ENCODE assay signal across 31 cellular contexts in genomic region chr11:110734790-110735189, GRCh38. TPM values are rescaled to one million over a fixed set of nuclear protein-coding genes. Genes with fewer than 3 reads are reported as not detected.
"Had no signal": no experiment of that assay in that cellular context is flagged by ENCODE, and none has a peak within 500 bp of the region (broad histone marks: within the 10 kb centered on the region; RNA-seq: fewer than 3 reads in every experiment).

No MANE protein-coding gene starts in this region.

- H3K4me1 ChIP-seq: ascending aorta, breast epithelium, colonic mucosa, esophagus squamous epithelium, gastroesophageal sphincter had no signal

- H3K4me3 ChIP-seq: ascending aorta, breast epithelium, cardiac muscle cell, colonic mucosa, esophagus squamous epithelium, gastroesophageal sphincter had no signal

- H3K27me3 ChIP-seq: ascending aorta, breast epithelium, cardiac muscle cell, colonic mucosa, esophagus squamous epithelium, gastroesophageal sphincter had no signal

- H3K27ac ChIP-seq: ascending aorta, breast epithelium, cardiac muscle cell, colonic mucosa, epithelial cell of prostate, esophagus squamous epithelium, gastroesophageal sphincter had no signal

- H3K4me1 Mint-ChIP-seq: activated CD4-positive, alpha-beta T cell treated with anti-CD3 and anti-CD28 coated beads for 36 hours; activated CD4-positive, alpha-beta T cell treated with anti-CD3 and anti-CD28 coated beads, Interleukin-2, amount 10 ng/mL, durations not matched to agents 24 days and 14 days; activated CD8-positive, alpha-beta memory T cell treated with anti-CD3 and anti-CD28 coated beads, Interleukin-2, amount 10 ng/mL, durations not matched to agents 7 days and 5 days; activated naive CD4-positive, alpha-beta T cell treated with anti-CD3 and anti-CD28 coated beads, Interleukin-2, amount 10 ng/mL, durations not matched to agents 7 days and 5 days; activated naive CD8-positive, alpha-beta T cell treated with anti-CD3 and anti-CD28 coated beads, Interleukin-2, amount 10 ng/mL, durations not matched to agents 7 days and 5 days; T-helper 17 cell had no signal

- H3K36me3 ChIP-seq: ascending aorta, breast epithelium, cardiac muscle cell, colonic mucosa, esophagus squamous epithelium, gastroesophageal sphincter had no signal

- H3K27ac Mint-ChIP-seq: activated CD4-positive, alpha-beta memory T cell treated with anti-CD3 and anti-CD28 coated beads for 36 hours; activated CD4-positive, alpha-beta T cell treated with anti-CD3 and anti-CD28 coated beads for 36 hours; activated CD4-positive, alpha-beta T cell treated with anti-CD3 and anti-CD28 coated beads, Interleukin-2, amount 10 ng/mL, durations not matched to agents 24 days and 14 days; activated CD8-positive, alpha-beta memory T cell treated with anti-CD3 and anti-CD28 coated beads, Interleukin-2, amount 10 ng/mL, durations not matched to agents 7 days and 5 days; activated CD8-positive, alpha-beta T cell treated with anti-CD3 and anti-CD28 coated beads, Interleukin-2, amount 10 ng/mL, durations not matched to agents 7 days and 5 days; activated naive CD4-positive, alpha-beta T cell treated with anti-CD3 and anti-CD28 coated beads, Interleukin-2, amount 10 ng/mL, durations not matched to agents 7 days and 5 days; activated naive CD4-positive, alpha-beta T cell treated with anti-CD3 and anti-CD28 coated beads, Interleukin-2, amount 50 U/mL, for 72 hours; activated naive CD8-positive, alpha-beta T cell treated with anti-CD3 and anti-CD28 coated beads, Interleukin-2, amount 10 ng/mL, durations not matched to agents 7 days and 5 days; activated T-cell treated with anti-CD3 and anti-CD28 coated beads, Interleukin-2, amount 50 U/mL, for 24 hours; activated T-cell treated with anti-CD3 and anti-CD28 coated beads, Interleukin-2, amount 50 U/mL, for 72 hours; brain; T-helper 17 cell; T-helper 2 cell treated with Interferon-gamma antibody and Interleukin-4, amounts not matched to agents 5 μg/mL and 100 μg/mL, for 36 hours had no signal

- H3K4me3 Mint-ChIP-seq: activated CD4-positive, alpha-beta memory T cell treated with anti-CD3 and anti-CD28 coated beads for 36 hours; activated CD4-positive, alpha-beta T cell treated with anti-CD3 and anti-CD28 coated beads for 36 hours; activated CD4-positive, alpha-beta T cell treated with anti-CD3 and anti-CD28 coated beads, Interleukin-2, amount 10 ng/mL, durations not matched to agents 24 days and 14 days; activated CD8-positive, alpha-beta memory T cell treated with anti-CD3 and anti-CD28 coated beads, Interleukin-2, amount 10 ng/mL, durations not matched to agents 7 days and 5 days; activated CD8-positive, alpha-beta T cell treated with anti-CD3 and anti-CD28 coated beads, Interleukin-2, amount 10 ng/mL, durations not matched to agents 7 days and 5 days; activated naive CD4-positive, alpha-beta T cell treated with anti-CD3 and anti-CD28 coated beads, Interleukin-2, amount 10 ng/mL, durations not matched to agents 7 days and 5 days; activated naive CD8-positive, alpha-beta T cell treated with anti-CD3 and anti-CD28 coated beads, Interleukin-2, amount 10 ng/mL, durations not matched to agents 7 days and 5 days; activated T-cell treated with anti-CD3 and anti-CD28 coated beads, Interleukin-2, amount 50 U/mL, for 24 hours; activated T-cell treated with anti-CD3 and anti-CD28 coated beads, Interleukin-2, amount 50 U/mL, for 72 hours; brain; T-helper 17 cell; T-helper 2 cell treated with Interferon-gamma antibody and Interleukin-4, amounts not matched to agents 5 μg/mL and 100 μg/mL, for 36 hours had no signal

- H3K9me3 Mint-ChIP-seq: activated CD4-positive, alpha-beta memory T cell treated with anti-CD3 and anti-CD28 coated beads for 36 hours; activated CD4-positive, alpha-beta T cell treated with anti-CD3 and anti-CD28 coated beads, Interleukin-2, amount 10 ng/mL, durations not matched to agents 24 days and 14 days; activated naive CD4-positive, alpha-beta T cell treated with anti-CD3 and anti-CD28 coated beads, Interleukin-2, amount 10 ng/mL, durations not matched to agents 7 days and 5 days; activated naive CD4-positive, alpha-beta T cell treated with anti-CD3 and anti-CD28 coated beads, Interleukin-2, amount 50 U/mL, for 72 hours; activated naive CD8-positive, alpha-beta T cell treated with anti-CD3 and anti-CD28 coated beads, Interleukin-2, amount 10 ng/mL, durations not matched to agents 7 days and 5 days; activated T-cell treated with anti-CD3 and anti-CD28 coated beads, Interleukin-2, amount 50 U/mL, for 24 hours; activated T-cell treated with anti-CD3 and anti-CD28 coated beads, Interleukin-2, amount 50 U/mL, for 72 hours; brain; T-helper 2 cell treated with Interferon-gamma antibody and Interleukin-4, amounts not matched to agents 5 μg/mL and 100 μg/mL, for 36 hours had no signal

- H3K9me3 ChIP-seq: ascending aorta, breast epithelium, colonic mucosa, esophagus squamous epithelium, gastroesophageal sphincter had no signal

- H3K36me3 Mint-ChIP-seq: activated CD4-positive, alpha-beta memory T cell treated with anti-CD3 and anti-CD28 coated beads for 36 hours; activated CD8-positive, alpha-beta memory T cell treated with anti-CD3 and anti-CD28 coated beads, Interleukin-2, amount 10 ng/mL, durations not matched to agents 7 days and 5 days; activated naive CD4-positive, alpha-beta T cell treated with anti-CD3 and anti-CD28 coated beads, Interleukin-2, amount 10 ng/mL, durations not matched to agents 7 days and 5 days; activated naive CD4-positive, alpha-beta T cell treated with anti-CD3 and anti-CD28 coated beads, Interleukin-2, amount 50 U/mL, for 72 hours; activated naive CD8-positive, alpha-beta T cell treated with anti-CD3 and anti-CD28 coated beads, Interleukin-2, amount 10 ng/mL, durations not matched to agents 7 days and 5 days; brain had no signal

- DNase-seq: activated CD4-positive, alpha-beta memory T cell treated with anti-CD3 and anti-CD28 coated beads for 36 hours; activated CD4-positive, alpha-beta T cell treated with anti-CD3 and anti-CD28 coated beads for 36 hours; activated CD4-positive, alpha-beta T cell treated with anti-CD3 and anti-CD28 coated beads, Interleukin-2, amount 10 ng/mL, durations not matched to agents 24 days and 14 days; activated CD4-positive, CD25-positive, alpha-beta regulatory T cell; activated CD4-positive, CD25-positive, alpha-beta regulatory T cell treated with anti-CD3 and anti-CD28 coated beads, Interleukin-2, amount 50 U/mL, for 72 hours; activated CD8-positive, alpha-beta memory T cell treated with anti-CD3 and anti-CD28 coated beads, Interleukin-2, amount 10 ng/mL, durations not matched to agents 7 days and 5 days; activated CD8-positive, alpha-beta memory T cell treated with anti-CD3 and anti-CD28 coated beads, Interleukin-2, amount 50 U/mL, for 4 hours; activated CD8-positive, alpha-beta T cell treated with anti-CD3 and anti-CD28 coated beads, Interleukin-2, amount 10 ng/mL, durations not matched to agents 7 days and 5 days; activated gamma-delta T cell; activated naive CD4-positive, alpha-beta T cell; activated naive CD4-positive, alpha-beta T cell treated with anti-CD3 and anti-CD28 coated beads, Interleukin-2, amount 10 ng/mL, durations not matched to agents 7 days and 5 days; activated naive CD8-positive, alpha-beta T cell treated with anti-CD3 and anti-CD28 coated beads, Interleukin-2, amount 10 ng/mL, durations not matched to agents 7 days and 5 days; activated T-cell treated with anti-CD3 and anti-CD28 coated beads, Interleukin-2, amount 50 U/mL, for 24 hours; activated T-cell treated with anti-CD3 and anti-CD28 coated beads, Interleukin-2, amount 50 U/mL, for 72 hours; central memory CD4-positive, alpha-beta T cell; cerebellar nuclear complex; colonic mucosa; effector CD8-positive, alpha-beta T cell; esophagus squamous epithelium; foreskin melanocyte; T-helper 1 cell; T-helper 17 cell had no signal

- ATAC-seq: activated CD4-positive, alpha-beta T cell treated with anti-CD3 and anti-CD28 coated beads for 36 hours; activated CD8-positive, alpha-beta memory T cell treated with anti-CD3 and anti-CD28 coated beads, Interleukin-2, amount 10 ng/mL, durations not matched to agents 7 days and 5 days; activated CD8-positive, alpha-beta T cell treated with anti-CD3 and anti-CD28 coated beads, Interleukin-2, amount 10 ng/mL, durations not matched to agents 7 days and 5 days; activated naive CD4-positive, alpha-beta T cell treated with anti-CD3 and anti-CD28 coated beads, Interleukin-2, amount 50 U/mL, for 72 hours; activated T-cell treated with anti-CD3 and anti-CD28 coated beads, Interleukin-2, amount 50 U/mL, for 72 hours; gastroesophageal sphincter; T-helper 17 cell had no signal

RNA-seq across cellular contexts. Expression of gene ARHGAP20, which starts 22.6 kb away (rescaled TPM):
- total RNA-seq: activated CD4-positive, alpha-beta T cell treated with anti-CD3 and anti-CD28 coated beads, Interleukin-2, amount 10 ng/mL, durations not matched to agents 24 days and 14 days; activated CD8-positive, alpha-beta memory T cell treated with anti-CD3 and anti-CD28 coated beads for 36 hours had no signal
